1 cellular context compared by ENCODE assay signal in genomic region chr4:41280010-41280409, GRCh38.
TF ChIP-seq lines count a peak whose summit lies in the region.

No MANE protein-coding gene starts in this region.

TF ChIP-seq in GM23338, 12 proteins besides CTCF, POLR2A, EP300 and RAD21 (continued from another document):
- TF ChIP-seq REST (IDR thresholded peaks at IDR 0.05; ENCODE audit: unreplicated experiment) (no peak), CREB1 (CRISPR knock-in tag; IDR thresholded peaks at IDR 0.05; ENCODE audit: low read depth) (no peak), JUNB (IDR thresholded peaks at IDR 0.05; ENCODE audit: unreplicated experiment) (no peak), STAT1 (IDR thresholded peaks at IDR 0.05; ENCODE audit: unreplicated experiment) (no peak), EZH2 (IDR thresholded peaks at IDR 0.05; ENCODE audit: low read depth, unreplicated experiment) (no peak), ZNF331 (CRISPR knock-in tag; IDR thresholded peaks at IDR 0.05; ENCODE audit: low read depth) (no peak), ZNF462 (CRISPR knock-in tag; IDR thresholded peaks at IDR 0.05) (no peak)
